In genomic region chr22:50161508-50162390, GRCh38 we compare ENCODE assay signal across 20 cellular contexts.
"Had no signal": no experiment of that assay in that cellular context is flagged by ENCODE, and none has a peak within 500 bp of the region (broad histone marks: within the 10 kb centered on the region; RNA-seq: fewer than 3 reads in every experiment).

No MANE protein-coding gene starts in this region.

- H3K9me3 Mint-ChIP-seq: natural killer cell treated with Interleukin-12 subunit alpha and Interleukin-12 subunit beta and Interleukin-15 and Interleukin-18, amount 100 ng/mL, for 72 hours; neural progenitor cell had no signal

- DNase-seq: effector memory CD4-positive, alpha-beta T cell; gastrocnemius medialis; islet precursor cell; midbrain; occipital lobe; psoas muscle; retina; small intestine; stimulated activated CD4-positive, alpha-beta T cell treated with anti-CD3 and anti-CD28 coated beads, Interleukin-12 subunit alpha, Interleukin-12 subunit beta, amount 100 ng/mL, for 4 hours; stimulated activated naive CD4-positive, alpha-beta T cell treated with Interleukin-2 at 50 U/mL for 16 hours; thyroid gland; uterus had no signal

- H3K9ac ChIP-seq: neural progenitor cell had no signal

- H3K4me3 ChIP-seq: esophagus muscularis mucosa, gastrocnemius medialis, left lung, lung, neural progenitor cell, psoas muscle, suprapubic skin, thyroid gland, upper lobe of left lung, uterus had no signal

- ATAC-seq: gastrocnemius medialis, left lung, psoas muscle had no signal

- H3K4me1 ChIP-seq: esophagus muscularis mucosa, gastrocnemius medialis, left lung, neural progenitor cell, psoas muscle, upper lobe of left lung, uterus had no signal

- H3K27ac Mint-ChIP-seq: natural killer cell treated with Interleukin-12 subunit alpha and Interleukin-12 subunit beta and Interleukin-15 and Interleukin-18, amount 100 ng/mL, for 72 hours had no signal

- H3K4me1 Mint-ChIP-seq: neural progenitor cell had no signal

- H3K36me3 Mint-ChIP-seq: natural killer cell treated with Interleukin-12 subunit alpha and Interleukin-12 subunit beta and Interleukin-15 and Interleukin-18, amount 100 ng/mL, for 72 hours; neural progenitor cell had no signal

- H3K4me3 Mint-ChIP-seq: natural killer cell treated with Interleukin-12 subunit alpha and Interleukin-12 subunit beta and Interleukin-15 and Interleukin-18, amount 100 ng/mL, for 72 hours; neural progenitor cell had no signal

- H3K36me3 ChIP-seq: esophagus muscularis mucosa, gastrocnemius medialis, left lung, neural progenitor cell, suprapubic skin, thyroid gland, upper lobe of left lung, uterus had no signal

- H2AFZ ChIP-seq: neural progenitor cell had no signal

- H3K27me3 ChIP-seq: thyroid gland, upper lobe of left lung, uterus had no signal

- H3K27ac ChIP-seq: epithelial cell of prostate, esophagus muscularis mucosa, gastrocnemius medialis, left lung, neural progenitor cell, psoas muscle, suprapubic skin, thyroid gland, upper lobe of left lung, uterus had no signal

- FAIRE-seq: small intestine had no signal

- H3K9me3 ChIP-seq: esophagus muscularis mucosa, gastrocnemius medialis, left lung, psoas muscle, suprapubic skin, thyroid gland, upper lobe of left lung, uterus had no signal

- H3K4me2 ChIP-seq: neural progenitor cell had no signal
